ENCODE assay signal across 10 cellular contexts in genomic region chr14:77603654-77604270, GRCh38. TPM values are rescaled to one million over a fixed set of nuclear protein-coding genes. Genes with fewer than 3 reads are reported as not detected.
DNase-seq lines count a peak whose midpoint lies in the region; ATAC-seq and TF ChIP-seq lines count a peak whose summit lies in the region.
"Had no signal": no experiment of that assay in that cellular context is flagged by ENCODE, and none has a peak within 500 bp of the region (broad histone marks: within the 10 kb centered on the region; RNA-seq: fewer than 3 reads in every experiment).

No MANE protein-coding gene starts in this region.

- no peaks in the 10 kb centered on the region; the same call in 1 of the 2 replicates for H3K4me1 ChIP-seq in SJCRH30

- no peaks in the 10 kb centered on the region for H3K36me3 ChIP-seq in WERI-Rb-1
- H3K36me3 ChIP-seq in SJCRH30 = no peaks in the 10 kb centered on the region

- H3K9me3 ChIP-seq in WERI-Rb-1 (ENCODE audit: severe bottlenecking) (no peaks in the 10 kb centered on the region), SJCRH30 (replicated peaks) (no peaks in the 10 kb centered on the region)

- ATAC-seq in GM21360 (IDR thresholded peaks at IDR 0.05; ENCODE audit: unreplicated experiment) = no peak
- no peak for ATAC-seq in GM18867 (IDR thresholded peaks at IDR 0.05; ENCODE audit: unreplicated experiment)
- no peak for ATAC-seq in GM19324 (IDR thresholded peaks at IDR 0.05; ENCODE audit: low FRiP score, unreplicated experiment)

- H3K4me3 ChIP-seq in WERI-Rb-1 (ENCODE audit: low read depth, low read length) (no peak overlapping the region), SJCRH30 (no peak overlapping the region)
- H3K4me3 ChIP-seq: lung had no signal

- H3K27ac ChIP-seq in WERI-Rb-1 (no peak overlapping the region), SJCRH30 (no peak overlapping the region)

- H3K27me3 ChIP-seq in WERI-Rb-1 (ENCODE audit: insufficient read depth, low read depth, severe bottlenecking) (no peaks in the 10 kb centered on the region), SJCRH30 (no peaks in the 10 kb centered on the region)

- DNase-seq in AG20443 (ENCODE audit: low spot score) (peak; percentile 29), H4 (ENCODE audit: low spot score) (peak; percentile 50), WERI-Rb-1 (peak; percentile 25), kidney tubule cell (ENCODE audit: low spot score) (peak; percentile 69), SJCRH30 (no peak)
- DNase-seq: activated naive CD4-positive, alpha-beta T cell treated with anti-CD3 and anti-CD28 coated beads, Interleukin-2, amount 10 ng/mL, durations not matched to agents 7 days and 5 days had no signal

- peak; percentile 54; the same call in 1 of the 2 replicates for TF ChIP-seq CTCF in WERI-Rb-1 (IDR thresholded peaks at IDR 0.05; ENCODE audit: low read depth, low read length)

RNA-seq across cellular contexts. Expression of gene SPTLC2, which starts 12.7 kb away (rescaled TPM):
- total RNA-seq in H4 (2014; rRNA removed; shearing (Covaris generic)) = 10.4 and 14.7 TPM in 2 replicates
- total RNA-seq in SJCRH30 (2014; rRNA removed; shearing (Covaris generic)) = 15.1 and 15.8 TPM in 2 replicates

Comparison
In these comparisons a context has a peak if more than half of its experiments do, and no peak if none do; other contexts are left out.
1. DNase-seq: peak in AG20443 (single experiment), H4 (single experiment), WERI-Rb-1 (single experiment) and kidney tubule cell (single experiment); none in SJCRH30 (0 of 2).